Comparison of ENCODE assay signal across 20 cellular contexts in the genomic region with DNA sequence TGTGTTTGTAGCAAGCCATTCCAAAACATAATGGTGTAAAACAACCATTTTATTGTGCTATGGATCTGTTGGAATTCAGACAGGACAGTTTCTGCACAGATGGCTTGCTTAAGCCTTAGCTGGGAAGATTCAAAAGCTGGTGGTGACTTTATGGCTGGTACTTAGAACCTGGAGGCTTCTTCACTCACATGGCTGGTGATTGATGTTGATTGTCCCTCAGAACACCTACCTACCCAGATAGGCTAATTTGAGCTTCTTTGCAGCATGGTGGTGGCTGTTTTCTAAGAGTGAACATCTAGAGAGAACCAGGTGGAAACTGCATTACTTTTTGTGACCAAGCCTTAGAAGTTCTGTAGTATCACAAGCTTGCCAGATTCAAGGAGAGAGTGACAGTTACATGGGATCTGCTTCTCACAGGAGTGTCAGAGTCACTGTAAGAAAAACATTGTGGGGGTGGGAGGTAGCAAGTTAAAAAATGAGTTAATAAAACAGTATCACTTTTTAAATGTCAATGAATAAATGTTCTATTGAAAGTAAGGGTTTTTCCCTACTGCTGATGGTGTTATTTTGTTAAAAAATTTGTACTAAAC. TPM values are rescaled to one million over a fixed set of nuclear protein-coding genes. Genes with fewer than 3 reads are reported as not detected.
DNase-seq lines count a peak whose midpoint lies in the region; ATAC-seq and TF ChIP-seq lines count a peak whose summit lies in the region.
"Had no signal": no experiment of that assay in that cellular context is flagged by ENCODE, and none has a peak within 500 bp of the region (broad histone marks: within the 10 kb centered on the region; RNA-seq: fewer than 3 reads in every experiment).

No MANE protein-coding gene starts in this region.

- H3K4me1 ChIP-seq in IMR-90 (ENCODE audit: control insufficient read depth, insufficient read depth, low read length) (peaks cover 9% of the 10 kb centered on the region), H9 (ENCODE audit: insufficient read depth, low read length) (peaks cover 2% of the 10 kb centered on the region; the same call in 1 of the 2 replicates)

- no peaks in the 10 kb centered on the region for H3K27me3 Mint-ChIP-seq in activated naive CD8-positive, alpha-beta T cell
- no peaks in the 10 kb centered on the region for H3K27me3 Mint-ChIP-seq in H9 (ENCODE audit: low read depth)
- H3K27me3 Mint-ChIP-seq: activated naive CD4-positive, alpha-beta T cell treated with anti-CD3 and anti-CD28 coated beads, Interleukin-2, amount 10 ng/mL, durations not matched to agents 7 days and 5 days; progenitor cell of endocrine pancreas had no signal

- H3K27ac Mint-ChIP-seq in activated naive CD8-positive, alpha-beta T cell = peak overlapping the region; percentile 70
- peak overlapping the region in 1 of 3 experiments; percentile 32; a peak in 1 of 7 replicates for H3K27ac Mint-ChIP-seq in H9
- H3K27ac Mint-ChIP-seq: activated naive CD4-positive, alpha-beta T cell treated with anti-CD3 and anti-CD28 coated beads, Interleukin-2, amount 10 ng/mL, durations not matched to agents 7 days and 5 days had no signal

- H3K23ac ChIP-seq in IMR-90 (ENCODE audit: low read depth, low read length) = no peak overlapping the region
- H3K23ac ChIP-seq in H9 (ENCODE audit: insufficient read length, low read depth, low read length) = no peak overlapping the region

- H3K36me3 Mint-ChIP-seq in activated naive CD8-positive, alpha-beta T cell = peaks cover 12% of the 10 kb centered on the region
- H3K36me3 Mint-ChIP-seq in H9 (ENCODE audit: insufficient read depth in 1 of 3, low read depth in 3 of 3) = peaks cover 2 to 6% (median 4%) of the 10 kb centered on the region in 3 experiments; a peak in 6 of 7 replicates

- H3K14ac ChIP-seq in IMR-90 (replicated peaks; ENCODE audit: low read depth, low read length) = peak overlapping the region; percentile 63; the same call in 1 of the 2 replicates
- H3K14ac ChIP-seq in H9 (ENCODE audit: insufficient read depth, low read length) = no peak overlapping the region

- no peak overlapping the region for H2AK9ac ChIP-seq in IMR-90 (replicated peaks; ENCODE audit: low read depth, low read length, poor library complexity)

- no peak overlapping the region for H3K56ac ChIP-seq in IMR-90 (ENCODE audit: extremely low read depth, insufficient read depth, low read length)
- H3K56ac ChIP-seq in H9 (ENCODE audit: insufficient read length, low read depth, low read length) = no peak overlapping the region

- H3K9me3 Mint-ChIP-seq in activated naive CD8-positive, alpha-beta T cell (ENCODE audit: low read depth) = no peaks in the 10 kb centered on the region
- H3K9me3 Mint-ChIP-seq in H9 = peaks cover 0 to 4% of the 10 kb centered on the region in 2 experiments; a peak in 2 of 5 replicates

- H3K4ac ChIP-seq in IMR-90 (ENCODE audit: low read depth, low read length) = no peak overlapping the region
- no peak overlapping the region for H3K4ac ChIP-seq in H9 (ENCODE audit: low read depth, low read length)

- no peak overlapping the region for H2AK5ac ChIP-seq in IMR-90 (ENCODE audit: low read depth, low read length)
- H2AK5ac ChIP-seq in H9 (ENCODE audit: insufficient read length, low read length) = no peak overlapping the region

- no peak overlapping the region for H2BK20ac ChIP-seq in IMR-90 (ENCODE audit: low read depth, low read length)
- H2BK20ac ChIP-seq in H9 (ENCODE audit: low read depth, low read length, poor library complexity, severe bottlenecking) = no peak overlapping the region

- peaks cover 2% of the 10 kb centered on the region; the same call in 1 of the 2 replicates for H3K79me2 ChIP-seq in H9 (ENCODE audit: insufficient read depth, low read length)

- no peak overlapping the region for H3K27ac ChIP-seq in IMR-90 (ENCODE audit: insufficient read depth, low read length)
- no peak overlapping the region for H3K27ac ChIP-seq in H9 (ENCODE audit: insufficient read length, low read depth, low read length)
- H3K27ac ChIP-seq: brain microvascular endothelial cell, colonic mucosa, hepatocyte, testis had no signal

- H3K9me1 ChIP-seq in IMR-90 (ENCODE audit: insufficient read depth, low read length) = peaks cover 12% of the 10 kb centered on the region

- no peaks in the 10 kb centered on the region for H3K36me3 ChIP-seq in IMR-90 (ENCODE audit: control insufficient read depth, insufficient read depth, low read length)
- H3K36me3 ChIP-seq: brain microvascular endothelial cell, colonic mucosa had no signal

- no peak overlapping the region for H2AFZ ChIP-seq in IMR-90 (replicated peaks; ENCODE audit: low read length, poor library complexity)
- H2AFZ ChIP-seq in H9 (ENCODE audit: low read length) = no peak overlapping the region
- H2AFZ ChIP-seq: hepatocyte had no signal

- H3K4me1 Mint-ChIP-seq in activated naive CD8-positive, alpha-beta T cell (ENCODE audit: low read depth) = peaks cover 66% of the 10 kb centered on the region
- peaks cover 3 to 9% of the 10 kb centered on the region in 2 experiments; a peak in 2 of 4 replicates for H3K4me1 Mint-ChIP-seq in H9

- CTCF ChIA-PET in IMR-90 (lab: Yijun Ruan, JAX) = no interaction called here

- no peak overlapping the region for H3T11ph ChIP-seq in H9 (ENCODE audit: low read length)

- no peaks in the 10 kb centered on the region for H3K23me2 ChIP-seq in H9 (ENCODE audit: insufficient read length, low read depth, low read length, poor library complexity, severe bottlenecking)

- no peaks in the 10 kb centered on the region for H3K9me3 ChIP-seq in IMR-90 (ENCODE audit: control insufficient read depth, insufficient read depth, low read length)
- no peaks in the 10 kb centered on the region for H3K9me3 ChIP-seq in H9 (ENCODE audit: control insufficient read depth, low read depth, low read length)
- H3K9me3 ChIP-seq: colonic mucosa, testis had no signal

- no peak overlapping the region for H2BK15ac ChIP-seq in IMR-90 (ENCODE audit: low read depth, low read length)
- H2BK15ac ChIP-seq in H9 (ENCODE audit: low read depth, low read length) = no peak overlapping the region

- H4K20me1 ChIP-seq in IMR-90 (ENCODE audit: insufficient read depth, low read length) = peaks cover 33% of the 10 kb centered on the region
- H4K20me1 ChIP-seq in H9 (ENCODE audit: control insufficient read depth, insufficient read depth, insufficient read length) = no peaks in the 10 kb centered on the region

- H3K9ac ChIP-seq in IMR-90 (ENCODE audit: low read depth, low read length) (no peak overlapping the region), H9 (ENCODE audit: extremely low read depth, insufficient read length, low read length) (no peak overlapping the region)

- no peaks in the 10 kb centered on the region for H3K27me3 ChIP-seq in IMR-90 (ENCODE audit: control insufficient read depth, insufficient read depth, low read length)
- no peaks in the 10 kb centered on the region for H3K27me3 ChIP-seq in H9 (ENCODE audit: insufficient read depth, low read length)
- H3K27me3 ChIP-seq: brain microvascular endothelial cell, colonic mucosa, hepatocyte, testis had no signal

- POLR2A ChIA-PET in IMR-90 (lab: Charles Lee; ENCODE audit: unreplicated experiment) = no interaction called here

- no peak for TF ChIP-seq RAD21 in IMR-90 (IDR thresholded peaks at IDR 0.05; ENCODE audit: low read length)

- H2BK120ac ChIP-seq in IMR-90 (ENCODE audit: low read depth, low read length) = no peak overlapping the region
- no peak overlapping the region for H2BK120ac ChIP-seq in H9 (ENCODE audit: low read depth, low read length, poor library complexity, severe bottlenecking)

- peak; percentile 13 for DNase-seq in stimulated activated CD4-positive, alpha-beta T cell treated with anti-CD3 and anti-CD28 coated beads, Interleukin-4, amount 100 ng/mL, for 24 hours
- no peak for DNase-seq in stimulated activated CD4-positive, alpha-beta T cell treated with anti-CD3 and anti-CD28 coated beads, Interleukin-15, amount 100 ng/mL, for 24 hours
- DNase-seq in IMR-90 (no peak), H9 (no peak)
- DNase-seq: activated naive CD4-positive, alpha-beta T cell treated with anti-CD3 and anti-CD28 coated beads, Interleukin-2, amount 10 ng/mL, durations not matched to agents 7 days and 5 days; brain microvascular endothelial cell; Calu3; colonic mucosa; MM.1S; NCI-H1694 treated with DMSO at 0.1 percent for 48 hours; NCI-H345; stimulated activated CD4-positive, alpha-beta T cell treated with anti-CD3 and anti-CD28 coated beads, Interleukin-4, amount 100 ng/mL, for 1 hour; SW 1271; testis had no signal

- H3K4me3 ChIP-seq in IMR-90 (ENCODE audit: insufficient read depth, low read depth, low read length) = no peak overlapping the region
- H3K4me3 ChIP-seq: colonic mucosa, hepatocyte, skin epidermis, testis had no signal

- dilution Hi-C loops in IMR-90 (cut with HindIII; ENCODE audit: low sequenced_read_pairs, unreplicated experiment) = no loop called here

- intact Hi-C loops in IMR-90 (cut with micrococcal nuclease) = no loop called here

- peak overlapping the region; percentile 39 for H3K4me3 Mint-ChIP-seq in activated naive CD8-positive, alpha-beta T cell
- no peak overlapping the region for H3K4me3 Mint-ChIP-seq in H9
- H3K4me3 Mint-ChIP-seq: activated naive CD4-positive, alpha-beta T cell treated with anti-CD3 and anti-CD28 coated beads, Interleukin-2, amount 10 ng/mL, durations not matched to agents 7 days and 5 days had no signal

- in situ Hi-C loops in IMR-90 (cut with MboI; ENCODE audit: low sequenced_read_pairs) = no loop called here

- no peak overlapping the region for H2BK12ac ChIP-seq in H9 (ENCODE audit: insufficient read length, low read depth, low read length)

- H4K5ac ChIP-seq in IMR-90 (ENCODE audit: low read depth, low read length) (no peak overlapping the region), H9 (ENCODE audit: insufficient read length, low read depth, low read length) (no peak overlapping the region)

- H3K18ac ChIP-seq in IMR-90 (ENCODE audit: low read depth, low read length) (no peak overlapping the region; the same call in 1 of the 2 replicates), H9 (ENCODE audit: insufficient read length, low read depth, low read length) (no peak overlapping the region)

- ATAC-seq in IMR-90 (ENCODE audit: low read depth) (no peak), GM21367 (IDR thresholded peaks at IDR 0.05; ENCODE audit: unreplicated experiment) (no peak), GM21717 (IDR thresholded peaks at IDR 0.05; ENCODE audit: unreplicated experiment) (no peak)

- BruUV-seq in IMR-90 (replicated peaks; lab: Mats Ljungman, UMichigan) = no TSS peak

- TF ChIP-seq POLR2A in IMR-90 (IDR thresholded peaks at IDR 0.05; ENCODE audit: low read depth, low read length) = no peak

- no peak overlapping the region for H4K91ac ChIP-seq in IMR-90 (ENCODE audit: insufficient read depth, low read depth, low read length)
- H4K91ac ChIP-seq in H9 (ENCODE audit: insufficient read length, low read depth, low read length) = no peak overlapping the region

- TF ChIP-seq CTCF in IMR-90 (conservative IDR thresholded peaks at IDR 0.05; ENCODE audit: low read depth, low read length) = no peak
- no peak for TF ChIP-seq CTCF in H9 (conservative IDR thresholded peaks at IDR 0.05)

- H4K8ac ChIP-seq in IMR-90 (ENCODE audit: low read depth in 2 of 2, low read length in 2 of 2) = no peak overlapping the region
- no peak overlapping the region for H4K8ac ChIP-seq in H9 (replicated peaks; ENCODE audit: insufficient read length, low read depth, low read length)

- H3K79me1 ChIP-seq in IMR-90 (ENCODE audit: low read depth in 1 of 2, low read length in 2 of 2) = peaks cover 28 to 66% of the 10 kb centered on the region in 2 experiments
- H3K79me1 ChIP-seq in H9 (ENCODE audit: insufficient read depth, low read depth, low read length, poor library complexity, severe bottlenecking) = peaks cover 9% of the 10 kb centered on the region

- H3K4me2 ChIP-seq in IMR-90 (ENCODE audit: low read depth, low read length) (no peak overlapping the region), H9 (ENCODE audit: insufficient read depth, insufficient read length, low read length) (no peak overlapping the region)
- H3K4me2 ChIP-seq: hepatocyte had no signal

- H2BK5ac ChIP-seq in IMR-90 (ENCODE audit: low read depth, low read length, poor library complexity, severe bottlenecking) = no peak overlapping the region
- no peak overlapping the region for H2BK5ac ChIP-seq in H9 (ENCODE audit: insufficient read length, low read length)

RNA-seq across cellular contexts. Expression of gene R3HCC1L, which starts 7.1 kb away (rescaled TPM):
- total RNA-seq in IMR-90 (2012; rRNA removed) = 14.7 and 19.4 TPM in 2 replicates
- polyA plus RNA-seq in IMR-90 (2012; rRNA removed) = 8.0 and 8.3 TPM in 2 replicates
- polyA plus RNA-seq in IMR-90 (2012; cell fraction: cytosol; rRNA removed) = 1.3 and 2.9 TPM in 2 replicates
- polyA plus RNA-seq in IMR-90 (2012; cell fraction: nucleus; rRNA removed; ENCODE audit: low replicate concordance) = 1.8 and 14.6 TPM in 2 replicates
- 15.5 and 18.5 TPM in 2 replicates for total RNA-seq in H9 (2021)
